21 cellular contexts compared by ENCODE assay signal in the genomic region with DNA sequence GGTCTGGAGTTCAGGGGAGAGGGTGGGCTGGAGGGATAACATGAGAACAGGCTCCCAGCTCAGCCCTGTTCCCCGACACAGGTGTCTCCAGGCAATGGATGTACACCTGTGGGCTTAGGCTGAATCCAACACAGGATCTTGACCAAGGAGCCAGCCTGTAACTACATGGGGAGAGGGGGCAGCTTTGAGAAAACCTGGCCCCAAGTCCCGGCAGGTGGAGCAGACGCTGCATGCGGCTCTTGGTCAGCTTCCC.
"Had no signal": no experiment of that assay in that cellular context is flagged by ENCODE, and none has a peak within 500 bp of the region (broad histone marks: within the 10 kb centered on the region; RNA-seq: fewer than 3 reads in every experiment).

No MANE protein-coding gene starts in this region.

- H3K27ac Mint-ChIP-seq: activated CD4-positive, alpha-beta memory T cell treated with anti-CD3 and anti-CD28 coated beads, Interleukin-2, amount 10 ng/mL, durations not matched to agents 7 days and 5 days; activated CD8-positive, alpha-beta memory T cell treated with anti-CD3 and anti-CD28 coated beads, Interleukin-2, amount 10 ng/mL, durations not matched to agents 7 days and 5 days; endodermal cell; T-helper 2 cell treated with Interferon-gamma antibody and Interleukin-4, amounts not matched to agents 5 μg/mL and 100 μg/mL, for 36 hours; WTC11 had no signal

- H3K27me3 ChIP-seq: ascending aorta, colonic mucosa, suprapubic skin, transverse colon, vagina had no signal

- ATAC-seq: activated CD8-positive, alpha-beta memory T cell treated with anti-CD3 and anti-CD28 coated beads, Interleukin-2, amount 10 ng/mL, durations not matched to agents 7 days and 5 days; natural killer cell; WTC11 had no signal

- H3K9me3 Mint-ChIP-seq: activated CD4-positive, alpha-beta memory T cell treated with anti-CD3 and anti-CD28 coated beads, Interleukin-2, amount 10 ng/mL, durations not matched to agents 7 days and 5 days; central memory CD8-positive, alpha-beta T cell; endodermal cell; natural killer cell; stimulated activated naive CD8-positive, alpha-beta T cell treated with anti-CD3 and anti-CD28 coated beads, Interleukin-15, Interleukin-2, amounts not matched to agents 100 ng/mL and 50 ng/mL, for 24 hours; T-helper 2 cell treated with Interferon-gamma antibody and Interleukin-4, amounts not matched to agents 5 μg/mL and 100 μg/mL, for 36 hours; WTC11 had no signal

- DNase-seq: activated CD4-positive, alpha-beta memory T cell treated with anti-CD3 and anti-CD28 coated beads, Interleukin-2, amount 10 ng/mL, durations not matched to agents 7 days and 5 days; activated CD4-positive, alpha-beta T cell treated with anti-CD3 and anti-CD28 coated beads for 4 hours; activated CD8-positive, alpha-beta memory T cell treated with anti-CD3 and anti-CD28 coated beads, Interleukin-2, amount 10 ng/mL, durations not matched to agents 7 days and 5 days; activated naive CD4-positive, alpha-beta T cell treated with Interleukin-2 at 50 U/mL for 16 hours; colonic mucosa; endodermal cell; foreskin melanocyte; left ventricle myocardium inferior; natural killer cell; stimulated activated CD4-positive, alpha-beta T cell treated with anti-CD3 and anti-CD28 coated beads, Interleukin-12 subunit alpha, Interleukin-12 subunit beta, amount 100 ng/mL, for 4 hours; stimulated activated CD4-positive, alpha-beta T cell treated with anti-CD3 and anti-CD28 coated beads, Interleukin-1b, Interleukin-23, amount 100 ng/mL, for 48 hours; stimulated activated CD8-positive, alpha-beta memory T cell treated with anti-CD3 and anti-CD28 coated beads, Interleukin-4, amount 100 ng/mL, for 48 hours; transverse colon had no signal

- H3K27ac ChIP-seq: ascending aorta, colonic mucosa, epithelial cell of prostate, left ventricle myocardium inferior, suprapubic skin, transverse colon, vagina had no signal

- H3K36me3 Mint-ChIP-seq: activated CD8-positive, alpha-beta memory T cell treated with anti-CD3 and anti-CD28 coated beads, Interleukin-2, amount 10 ng/mL, durations not matched to agents 7 days and 5 days; natural killer cell; WTC11 had no signal

- H3K9me3 ChIP-seq: ascending aorta, colonic mucosa, left ventricle myocardium inferior, suprapubic skin, transverse colon, vagina had no signal

- H3K4me1 ChIP-seq: colonic mucosa had no signal

- H3K36me3 ChIP-seq: ascending aorta, colonic mucosa, left ventricle myocardium inferior, suprapubic skin, transverse colon, vagina had no signal

- H3K27me3 Mint-ChIP-seq: activated CD4-positive, alpha-beta memory T cell treated with anti-CD3 and anti-CD28 coated beads, Interleukin-2, amount 10 ng/mL, durations not matched to agents 7 days and 5 days; central memory CD8-positive, alpha-beta T cell; stimulated activated naive CD8-positive, alpha-beta T cell treated with anti-CD3 and anti-CD28 coated beads, Interleukin-15, Interleukin-2, amounts not matched to agents 100 ng/mL and 50 ng/mL, for 24 hours had no signal

- H3K4me3 Mint-ChIP-seq: activated CD4-positive, alpha-beta memory T cell treated with anti-CD3 and anti-CD28 coated beads, Interleukin-2, amount 10 ng/mL, durations not matched to agents 7 days and 5 days; activated CD8-positive, alpha-beta memory T cell treated with anti-CD3 and anti-CD28 coated beads, Interleukin-2, amount 10 ng/mL, durations not matched to agents 7 days and 5 days; central memory CD8-positive, alpha-beta T cell; endodermal cell; natural killer cell; stimulated activated naive CD8-positive, alpha-beta T cell treated with anti-CD3 and anti-CD28 coated beads, Interleukin-15, Interleukin-2, amounts not matched to agents 100 ng/mL and 50 ng/mL, for 24 hours; T-helper 2 cell treated with Interferon-gamma antibody and Interleukin-4, amounts not matched to agents 5 μg/mL and 100 μg/mL, for 36 hours; WTC11 had no signal

- H3K4me3 ChIP-seq: ascending aorta, colonic mucosa, left ventricle myocardium inferior, suprapubic skin, transverse colon, vagina had no signal
